15 cellular contexts compared by ENCODE assay signal in genomic region chr15:40825661-40826088, GRCh38. TPM values are rescaled to one million over a fixed set of nuclear protein-coding genes. Genes with fewer than 3 reads are reported as not detected.
DNase-seq lines count a peak whose midpoint lies in the region; TF ChIP-seq lines count a peak whose summit lies in the region.
"Had no signal": no experiment of that assay in that cellular context is flagged by ENCODE, and none has a peak within 500 bp of the region (broad histone marks: within the 10 kb centered on the region; RNA-seq: fewer than 3 reads in every experiment).

No MANE protein-coding gene starts in this region.

- no peaks in the 10 kb centered on the region for H4K20me1 ChIP-seq in hepatocyte (ENCODE audit: insufficient read depth, poor library complexity, severe bottlenecking)

- TF ChIP-seq EP300 in stomach (IDR thresholded peaks at IDR 0.05): no peak

- no peaks in the 10 kb centered on the region for H3K79me2 ChIP-seq in hepatocyte

- peak overlapping the region; percentile 72 for H3K27ac ChIP-seq in hepatocyte
- H3K27ac ChIP-seq in stomach: peak overlapping the region in 1 of 5 donors; percentile 24
- H3K27ac ChIP-seq: thoracic aorta had no signal

- H3K9me3 ChIP-seq in hepatocyte (ENCODE audit: low read depth) (no peaks in the 10 kb centered on the region), stomach (no peaks in the 10 kb centered on the region)
- H3K9me3 ChIP-seq: thoracic aorta had no signal

- H3K36me3 ChIP-seq in hepatocyte (replicated peaks; ENCODE audit: insufficient read depth, low read depth) (no peaks in the 10 kb centered on the region), stomach (no peaks in the 10 kb centered on the region)
- H3K36me3 ChIP-seq: thoracic aorta had no signal

- H3K4me1 ChIP-seq in hepatocyte (ENCODE audit: insufficient read depth) (peaks cover 14% of the 10 kb centered on the region), stomach (peaks cover 0 to 13% (median 3%) of the 10 kb centered on the region in 4 donors)

- no peak overlapping the region for H2AFZ ChIP-seq in hepatocyte

- 33% methylated on average over 2 of the region's 2 CpGs for WGBS in hepatocyte (ENCODE audit: low lambda C conversion rate, missing lambda C conversion rate)
- 27 to 56% (median 40%) methylated on average over 2 of the region's 2 CpGs for WGBS in stomach, 5 donors
- 50 to 57% methylated on average over 2 of the region's 2 CpGs for WGBS in lower leg skin, 2 donors

- no peaks in the 10 kb centered on the region for H3K9me2 ChIP-seq in hepatocyte (replicated peaks; ENCODE audit: insufficient read depth)

- in situ Hi-C loops in SK-MEL-5 (cut with HindIII; ENCODE audit: low pct_unique_long_range_greater_than_20kb, low sequenced_read_pairs): no loop called here

- TF ChIP-seq POLR2A in stomach (IDR thresholded peaks at IDR 0.05) (no peak), lower leg skin (IDR thresholded peaks at IDR 0.05) (no peak)

- H3K4me2 ChIP-seq in hepatocyte: no peak overlapping the region

- intact Hi-C loops in stomach (cut with DNase I; ENCODE audit: low total_unique reads) (no loop called here), lower leg skin (cut with DNase I; ENCODE audit: low total_unique reads) (no loop called here)

- no peak for TF ChIP-seq CTCF in hepatocyte (IDR thresholded peaks at IDR 0.05; ENCODE audit: poor library complexity)
- TF ChIP-seq CTCF in stomach (IDR thresholded peaks at IDR 0.05): no peak
- TF ChIP-seq CTCF in lower leg skin (IDR thresholded peaks at IDR 0.05): no peak

- H3K4me3 ChIP-seq in hepatocyte (no peak overlapping the region), stomach (no peak overlapping the region), lower leg skin (ENCODE audit: low read depth, poor library complexity, severe bottlenecking) (no peak overlapping the region)
- H3K4me3 ChIP-seq: thoracic aorta had no signal

- DNase-seq in HCEC 1CT (peak; percentile 6), SK-MEL-5 (ENCODE audit: low read depth, low spot score) (peak; percentile 11), hepatocyte (ENCODE audit: low spot score) (peak; percentile 54), stomach (peak; percentile 41), lower leg skin (ENCODE audit: low spot score in 2 of 2) (no peak), NCI-H1436 treated with DMSO at 0.1 percent for 48 hours (lab: John Stamatoyannopoulos, UW) (no peak), DMS153 treated with DMSO at 0.1 percent for 48 hours (lab: John Stamatoyannopoulos, UW; ENCODE audit: unreplicated experiment) (no peak)
- DNase-seq: activated B cell treated with CpG ODN at 0.5 μM for 24 hours; activated T-cell treated with anti-CD3 and anti-CD28 coated beads, Interleukin-2, amount 50 U/mL, for 1 hour; anterior cingulate cortex; DND-41; NCI-H524; SIG-M5 had no signal

- no peaks in the 10 kb centered on the region for H3K27me3 ChIP-seq in hepatocyte
- H3K27me3 ChIP-seq in stomach: no peaks in the 10 kb centered on the region

RNA-seq across cellular contexts. Expression of gene PPP1R14D, which starts 2.8 kb away (rescaled TPM):
- total RNA-seq in SK-MEL-5 (2014; rRNA removed; shearing (Covaris generic)): not detected in 2 replicates
- 0.20 TPM in 1 of 2 replicates, not detected in the other for polyA plus RNA-seq in SK-MEL-5 (2015; cell fraction: cytosol; rRNA removed)
- polyA plus RNA-seq in SK-MEL-5 (2015; cell fraction: nucleus; rRNA removed): not detected in 2 replicates
- total RNA-seq in hepatocyte: 0.24 TPM in 1 of 2 replicates, not detected in the other
- polyA plus RNA-seq in hepatocyte: 0.47 TPM in 1 of 2 replicates, not detected in the other
- 10 to 100 TPM in 1 of 5 donors, 1 to 10 TPM in 1, not detected in 3; 2.2 to 20.0 TPM for total RNA-seq in stomach
- polyA plus RNA-seq in stomach: 1 to 10 TPM in 2 of 3 donors, under 1 TPM in 1; 0.63 to 4.1 (median 1.4) TPM
- 1 to 10 TPM in 2 of 4 donors, under 1 TPM in 1, not detected in 1; 0.65 to 4.8 (median 2.4) TPM for total RNA-seq in lower leg skin
- total RNA-seq: sciatic nerve, thoracic aorta had no signal

RNA-seq across cellular contexts. Expression of gene SPINT1, which starts 18.2 kb away (rescaled TPM):
- total RNA-seq in SK-MEL-5 (2014; rRNA removed; shearing (Covaris generic)): 0.32 and 1.4 TPM in 2 replicates
- 0.38 and 0.81 TPM in 2 replicates for polyA plus RNA-seq in SK-MEL-5 (2015; cell fraction: cytosol; rRNA removed)
- 1.6 TPM in 1 of 2 replicates, not detected in the other for polyA plus RNA-seq in SK-MEL-5 (2015; cell fraction: nucleus; rRNA removed)
- total RNA-seq in hepatocyte: 155 and 197 TPM in 2 replicates
- 233 and 252 TPM in 2 replicates for polyA plus RNA-seq in hepatocyte
- 100 to 1,000 TPM in 4 of 5 donors, 10 to 100 TPM in 1; 58.6 to 394 (median 178) TPM for total RNA-seq in stomach
- 10 to 100 TPM; 16.8 to 76.8 (median 52.3) TPM for polyA plus RNA-seq in stomach
- total RNA-seq in lower leg skin: 100 to 1,000 TPM; 428 to 515 (median 502) TPM

RNA-seq across cellular contexts. Expression of gene DNAJC17, which starts 18.4 kb away (rescaled TPM):
- total RNA-seq in SK-MEL-5 (2014; rRNA removed; shearing (Covaris generic)): 23.5 and 26.9 TPM in 2 replicates
- 22.3 and 30.6 TPM in 2 replicates for polyA plus RNA-seq in SK-MEL-5 (2015; cell fraction: cytosol; rRNA removed)
- 32.0 and 48.7 TPM in 2 replicates for polyA plus RNA-seq in SK-MEL-5 (2015; cell fraction: nucleus; rRNA removed)
- 18.3 and 36.5 TPM in 2 replicates for total RNA-seq in hepatocyte
- polyA plus RNA-seq in hepatocyte: 53.9 and 59.2 TPM in 2 replicates
- total RNA-seq in stomach: 10 to 100 TPM; 11.0 to 64.2 (median 22.9) TPM
- polyA plus RNA-seq in stomach: 10 to 100 TPM; 33.6 to 66.7 (median 53.9) TPM
- 10 to 100 TPM; 16.5 to 53.1 (median 29.3) TPM for total RNA-seq in lower leg skin

RNA-seq across cellular contexts. Expression of gene ZFYVE19, which starts 18.8 kb away (rescaled TPM):
- 9.3 and 11.5 TPM in 2 replicates for total RNA-seq in SK-MEL-5 (2014; rRNA removed; shearing (Covaris generic))
- 15.9 and 18.7 TPM in 2 replicates for polyA plus RNA-seq in SK-MEL-5 (2015; cell fraction: cytosol; rRNA removed)
- 63.0 and 85.4 TPM in 2 replicates for polyA plus RNA-seq in SK-MEL-5 (2015; cell fraction: nucleus; rRNA removed)
- total RNA-seq in hepatocyte: 25.6 and 26.4 TPM in 2 replicates
- polyA plus RNA-seq in hepatocyte: 23.8 and 25.4 TPM in 2 replicates
- 10 to 100 TPM; 10.3 to 29.2 (median 18.7) TPM for total RNA-seq in stomach
- polyA plus RNA-seq in stomach: 10 to 100 TPM; 14.4 to 31.0 (median 28.3) TPM
- total RNA-seq in lower leg skin: 10 to 100 TPM; 30.9 to 65.7 (median 35.4) TPM

RNA-seq across cellular contexts. Expression of gene RHOV, which starts 48.4 kb away (rescaled TPM):
- 0.32 and 0.82 TPM in 2 replicates for total RNA-seq in SK-MEL-5 (2014; rRNA removed; shearing (Covaris generic))
- 0.14 and 0.24 TPM in 2 replicates for polyA plus RNA-seq in SK-MEL-5 (2015; cell fraction: cytosol; rRNA removed)
- 0.42 TPM in 1 of 2 replicates, not detected in the other for polyA plus RNA-seq in SK-MEL-5 (2015; cell fraction: nucleus; rRNA removed)
- 1.2 and 1.7 TPM in 2 replicates for total RNA-seq in hepatocyte
- polyA plus RNA-seq in hepatocyte: 5.7 and 6.1 TPM in 2 replicates
- total RNA-seq in stomach: 1 to 10 TPM in 4 of 5 donors, not detected in 1; 1.3 to 3.2 (median 1.7) TPM
- 10 to 100 TPM in 1 of 3 donors, 1 to 10 TPM in 2; 1.2 to 87.8 (median 1.4) TPM for polyA plus RNA-seq in stomach
- total RNA-seq in lower leg skin: 100 to 1,000 TPM in 1 of 4 donors, 10 to 100 TPM in 3; 78.5 to 111 (median 95.9) TPM
- total RNA-seq: thoracic aorta had no signal

Comparison
In these comparisons a context has a peak if more than half of its experiments do, and no peak if none do; other contexts are left out.
1. DNase-seq: peak in HCEC 1CT (single experiment), SK-MEL-5 (single experiment), hepatocyte (single experiment) and stomach (single experiment); none in lower leg skin (0 of 2), NCI-H1436 treated with DMSO at 0.1 percent for 48 hours (single experiment) and DMS153 treated with DMSO at 0.1 percent for 48 hours (single experiment).
2. RNA of gene SPINT1, which starts 18.2 kb away (total RNA-seq): 428 to 515 TPM in lower leg skin, 155 to 197 TPM in hepatocyte and 58.6 to 394 TPM in stomach; 0.32 to 1.4 TPM in SK-MEL-5; every median in the first group is over 10 times any median in the second.